ENCODE assay signal across 1 cellular context in genomic region chr2:20576598-20577115, GRCh38.
TF ChIP-seq lines count a peak whose summit lies in the region.

No MANE protein-coding gene starts in this region.

TF ChIP-seq in K562, 482 proteins besides CTCF, POLR2A, EP300 and RAD21 (continued from another document and continues in another):
- TF ChIP-seq SMAD4 (CRISPR knock-in tag; conservative IDR thresholded peaks at IDR 0.05) (0 out of 2 replicates have a peak, but pooled peaks have one; percentile 54), MTA1 (IDR thresholded peaks at IDR 0.05; ENCODE audit: borderline replicate concordance) (no peak), XRCC3 (IDR thresholded peaks at IDR 0.05) (no peak), POLR2H (tag; IDR thresholded peaks at IDR 0.05; ENCODE audit: low read depth) (no peak), ZNF639 (CRISPR knock-in tag; conservative IDR thresholded peaks at IDR 0.05 in 1 of 2, IDR thresholded peaks at IDR 0.05 in 1 of 2) (peak in 1 of 2 experiments; percentile 81; a peak in 1 of 4 replicates), POU5F1 (IDR thresholded peaks at IDR 0.05; ENCODE audit: borderline replicate concordance, low read depth, low read length, partially characterized antibody) (no peak), MCM2 (IDR thresholded peaks at IDR 0.05; ENCODE audit: low read depth) (no peak), ESRRA (IDR thresholded peaks at IDR 0.05; ENCODE audit: borderline replicate concordance, low read depth) (no peak), FOXK1 (CRISPR knock-in tag; IDR thresholded peaks at IDR 0.05; ENCODE audit: borderline replicate concordance) (0 out of 2 replicates have a peak, but pooled peaks have one; percentile 15), STAT5B (CRISPR knock-in tag; IDR thresholded peaks at IDR 0.05) (no peak), SRF (CRISPR knock-in tag; IDR thresholded peaks at IDR 0.05) (no peak), ZNF589 (CRISPR knock-in tag; IDR thresholded peaks at IDR 0.05; ENCODE audit: low read depth) (peak; percentile 81), ZNF445 (CRISPR knock-in tag; IDR thresholded peaks at IDR 0.05; ENCODE audit: low read depth) (no peak), NR4A1 (CRISPR knock-in tag; IDR thresholded peaks at IDR 0.05) (no peak), NR4A1 (tag; IDR thresholded peaks at IDR 0.05) (peak; percentile 89), ZNF324 (CRISPR knock-in tag; IDR thresholded peaks at IDR 0.05) (0 out of 2 replicates have a peak, but pooled peaks have one; percentile 7), ZNF408 (CRISPR knock-in tag; IDR thresholded peaks at IDR 0.05; ENCODE audit: low read depth) (no peak), ZBTB9 (CRISPR knock-in tag; IDR thresholded peaks at IDR 0.05) (0 out of 2 replicates have a peak, but pooled peaks have one; percentile 72), NRF1 (conservative IDR thresholded peaks at IDR 0.05 in 1 of 2, IDR thresholded peaks at IDR 0.05 in 1 of 2) (no peak), CEBPZ (IDR thresholded peaks at IDR 0.05; ENCODE audit: borderline replicate concordance, low read depth, low read length) (no peak), NR2F6 (CRISPR knock-in tag; IDR thresholded peaks at IDR 0.05) (no peak), DACH1 (IDR thresholded peaks at IDR 0.05; ENCODE audit: partially characterized antibody) (no peak), MYBL2 (IDR thresholded peaks at IDR 0.05; ENCODE audit: low read depth) (no peak), MYBL2 (CRISPR knock-in tag; IDR thresholded peaks at IDR 0.05; ENCODE audit: borderline replicate concordance) (no peak), ZNF184 (CRISPR knock-in tag; IDR thresholded peaks at IDR 0.05) (no peak), SAFB2 (IDR thresholded peaks at IDR 0.05; ENCODE audit: borderline replicate concordance, low read depth, low read length, severe bottlenecking) (no peak), PCBP1 (IDR thresholded peaks at IDR 0.05; ENCODE audit: low read depth, low read length, poor library complexity, severe bottlenecking) (no peak), NFXL1 (CRISPR knock-in tag; IDR thresholded peaks at IDR 0.05) (no peak; the same call in 1 of the 2 replicates), PRPF4 (IDR thresholded peaks at IDR 0.05; ENCODE audit: insufficient read depth, low read depth, low read length, poor library complexity, severe bottlenecking) (no peak), TCF15 (CRISPR knock-in tag; IDR thresholded peaks at IDR 0.05) (no peak), RBBP5 (IDR thresholded peaks at IDR 0.05; ENCODE audit: borderline replicate concordance, insufficient read depth, low read length, poor library complexity, severe bottlenecking) (peak; percentile 37), ZBTB7A (IDR thresholded peaks at IDR 0.05; ENCODE audit: borderline replicate concordance, control insufficient read depth, low read depth, low read length) (no peak), TAL1 (IDR thresholded peaks at IDR 0.05) (no peak), ZNF707 (CRISPR knock-in tag; conservative IDR thresholded peaks at IDR 0.05) (no peak), ZNF511 (CRISPR knock-in tag; IDR thresholded peaks at IDR 0.05) (no peak), ZBTB33 (CRISPR knock-in tag; IDR thresholded peaks at IDR 0.05) (no peak), CEBPB (tag; IDR thresholded peaks at IDR 0.05) (no peak), ZEB2 (IDR thresholded peaks at IDR 0.05) (no peak), TARDBP (IDR thresholded peaks at IDR 0.05) (no peak), HNRNPLL (IDR thresholded peaks at IDR 0.05; ENCODE audit: low read depth, low read length, poor library complexity, severe bottlenecking) (no peak), RNF2 (IDR thresholded peaks at IDR 0.05) (no peak), HIVEP1 (CRISPR knock-in tag; IDR thresholded peaks at IDR 0.05) (no peak), C11orf30 (IDR thresholded peaks at IDR 0.05; ENCODE audit: low read depth) (no peak), RFX5 (IDR thresholded peaks at IDR 0.05; ENCODE audit: low read depth, low read length) (no peak), ETV5 (CRISPR knock-in tag; IDR thresholded peaks at IDR 0.05; ENCODE audit: low read depth) (peak; percentile 43; the same call in 1 of the 2 replicates), FOXJ3 (CRISPR knock-in tag; IDR thresholded peaks at IDR 0.05) (no peak), GTF2E2 (tag; IDR thresholded peaks at IDR 0.05) (no peak), ILF3 (IDR thresholded peaks at IDR 0.05; ENCODE audit: borderline replicate concordance) (no peak), NR2C1 (IDR thresholded peaks at IDR 0.05) (no peak), NR2C1 (tag; IDR thresholded peaks at IDR 0.05) (peak; percentile 65; the same call in 1 of the 2 replicates), TCF7L2 (IDR thresholded peaks at IDR 0.05; ENCODE audit: low read depth, low read length) (no peak), FOXA1 (IDR thresholded peaks at IDR 0.05; ENCODE audit: borderline replicate concordance) (no peak), CREB3 (tag; conservative IDR thresholded peaks at IDR 0.05; ENCODE audit: low read depth) (peak; percentile 91), ZBTB17 (CRISPR knock-in tag; IDR thresholded peaks at IDR 0.05) (peak; percentile 11; the same call in 1 of the 2 replicates), ZFP91 (CRISPR knock-in tag; IDR thresholded peaks at IDR 0.05) (no peak), SMARCA4 (IDR thresholded peaks at IDR 0.05) (peak; percentile 22; the same call in 1 of the 2 replicates), ZC3H4 (CRISPR knock-in tag; IDR thresholded peaks at IDR 0.05; ENCODE audit: borderline replicate concordance) (no peak), ZNF780A (CRISPR knock-in tag; IDR thresholded peaks at IDR 0.05) (no peak), ATF3 (IDR thresholded peaks at IDR 0.05) (no peak), ATF3 (CRISPR knock-in tag; conservative IDR thresholded peaks at IDR 0.05) (no peak), ATF4 (CRISPR knock-in tag; IDR thresholded peaks at IDR 0.05) (0 out of 2 replicates have a peak, but pooled peaks have one; percentile 52), TAF9B (IDR thresholded peaks at IDR 0.05; ENCODE audit: partially characterized antibody) (no peak), ZNF740 (CRISPR knock-in tag; IDR thresholded peaks at IDR 0.05) (no peak), ZNF740 (tag; IDR thresholded peaks at IDR 0.05) (no peak)
